Comparison of ENCODE assay signal across 9 cellular contexts in the genomic region with DNA sequence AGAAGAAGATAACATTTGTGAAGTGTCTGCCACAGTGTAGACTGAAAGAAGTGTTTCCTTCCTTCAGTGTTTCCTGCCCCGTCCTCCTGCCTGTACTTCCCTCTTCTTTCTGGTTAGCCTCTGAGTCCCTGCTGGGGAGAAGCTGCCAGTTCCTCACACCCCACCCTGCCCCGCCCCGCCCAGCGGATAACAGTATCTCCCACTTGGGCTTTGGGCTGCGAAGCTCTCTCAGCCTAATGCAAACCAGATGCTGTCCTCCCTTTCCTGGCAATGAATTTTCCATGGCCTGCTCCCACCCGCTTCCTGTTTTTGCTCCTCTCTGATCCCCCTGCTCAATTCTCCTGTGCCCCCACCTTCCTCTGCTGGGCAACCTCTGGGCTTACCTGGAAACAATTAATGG. TPM values are rescaled to one million over a fixed set of nuclear protein-coding genes. Genes with fewer than 3 reads are reported as not detected.
DNase-seq lines count a peak whose midpoint lies in the region; ATAC-seq and TF ChIP-seq lines count a peak whose summit lies in the region.
"Had no signal": no experiment of that assay in that cellular context is flagged by ENCODE, and none has a peak within 500 bp of the region (broad histone marks: within the 10 kb centered on the region; RNA-seq: fewer than 3 reads in every experiment).

No MANE protein-coding gene starts in this region.

- peaks cover 60% of the 10 kb centered on the region for H3K4me1 ChIP-seq in suprapubic skin

- no peaks in the 10 kb centered on the region for H3K36me3 ChIP-seq in suprapubic skin

- in situ Hi-C loops in astrocyte of the spinal cord (cut with HindIII; ENCODE audit: low sequenced_read_pairs): no loop called here

- no peak for TF ChIP-seq CTCF in HL-60 (IDR thresholded peaks at IDR 0.05; ENCODE audit: insufficient read depth, low read length)
- no peak for TF ChIP-seq CTCF in astrocyte of the spinal cord (IDR thresholded peaks at IDR 0.05; ENCODE audit: low read depth, low read length)
- TF ChIP-seq CTCF in suprapubic skin (IDR thresholded peaks at IDR 0.05): no peak

- no peak for TF ChIP-seq EP300 in suprapubic skin (IDR thresholded peaks at IDR 0.05)

- ATAC-seq in GM18858 (IDR thresholded peaks at IDR 0.05; ENCODE audit: unreplicated experiment): no peak
- ATAC-seq: activated CD8-positive, alpha-beta T cell treated with anti-CD3 and anti-CD28 coated beads for 36 hours had no signal

- DNase-seq in HL-60 (ENCODE audit: low read depth in 1 of 2, low spot score in 1 of 2) (peak; percentile 28 to 86), astrocyte of the spinal cord (ENCODE audit: low read depth, low spot score) (peak; percentile 64), left kidney (ENCODE audit: low read depth, low spot score) (peak; percentile 87), suprapubic skin (ENCODE audit: low spot score in 2 of 2) (peak; percentile 96), middle frontal gyrus (ENCODE audit: extremely low spot score, low spot score) (no peak), NCI-H128 (lab: John Stamatoyannopoulos, UW; ENCODE audit: unreplicated experiment) (no peak)
- DNase-seq in activated CD8-positive, alpha-beta memory T cell treated with anti-CD3 and anti-CD28 coated beads, Interleukin-2, amount 50 U/mL, for 4 hours: no peak
- DNase-seq: activated CD8-positive, alpha-beta T cell treated with anti-CD3 and anti-CD28 coated beads for 36 hours had no signal

- peaks cover 13% of the 10 kb centered on the region for H3K27me3 ChIP-seq in HL-60 (ENCODE audit: insufficient read depth, poor library complexity, severe bottlenecking)
- peaks cover 12% of the 10 kb centered on the region for H3K27me3 ChIP-seq in suprapubic skin

- 21% methylated on average over 6 of the region's 6 CpGs for WGBS in suprapubic skin

- H3K27ac ChIP-seq in HL-60 (replicated peaks): no peak overlapping the region
- H3K27ac ChIP-seq in suprapubic skin: peak overlapping the region; percentile 87

- H3K9me3 ChIP-seq in suprapubic skin: no peaks in the 10 kb centered on the region

- H3K4me3 ChIP-seq in HL-60 (replicated peaks; ENCODE audit: insufficient read depth, low read length): no peak overlapping the region
- H3K4me3 ChIP-seq in astrocyte of the spinal cord (ENCODE audit: low read depth, low read length): no peak overlapping the region
- no peak overlapping the region for H3K4me3 ChIP-seq in suprapubic skin

- no peak for TF ChIP-seq POLR2A in suprapubic skin (IDR thresholded peaks at IDR 0.05)

RNA-seq across cellular contexts. Expression of gene RAB3IL1, which starts 5.2 kb away (rescaled TPM):
- 1 to 10 TPM; 2.6 to 8.9 (median 5.4) TPM for total RNA-seq in suprapubic skin
- total RNA-seq: activated CD8-positive, alpha-beta T cell treated with anti-CD3 and anti-CD28 coated beads for 36 hours had no signal

RNA-seq across cellular contexts. Expression of gene BEST1, which starts 27.6 kb away (rescaled TPM):
- total RNA-seq in suprapubic skin: 1 to 10 TPM; 1.5 to 4.1 (median 2.5) TPM

RNA-seq across cellular contexts. Expression of gene FADS3, which starts 31.2 kb away (rescaled TPM):
- 10 to 100 TPM; 12.7 to 24.7 (median 17.9) TPM for total RNA-seq in suprapubic skin

RNA-seq across cellular contexts. Expression of gene FTH1, which starts 44.9 kb away (rescaled TPM):
- 1,000 to 10,000 TPM in 2 of 4 donors, 100 to 1,000 TPM in 2; 578 to 1,480 (median 967) TPM for total RNA-seq in suprapubic skin

Comparison
In these comparisons a context has a peak if more than half of its experiments do, and no peak if none do; other contexts are left out.
1. DNase-seq: peak in HL-60 (2 of 2), astrocyte of the spinal cord (single experiment), left kidney (single experiment) and suprapubic skin (2 of 2); none in middle frontal gyrus (single experiment), NCI-H128 (single experiment) and activated CD8-positive, alpha-beta memory T cell treated with anti-CD3 and anti-CD28 coated beads, Interleukin-2, amount 50 U/mL, for 4 hours (single experiment).